In the genomic region with DNA sequence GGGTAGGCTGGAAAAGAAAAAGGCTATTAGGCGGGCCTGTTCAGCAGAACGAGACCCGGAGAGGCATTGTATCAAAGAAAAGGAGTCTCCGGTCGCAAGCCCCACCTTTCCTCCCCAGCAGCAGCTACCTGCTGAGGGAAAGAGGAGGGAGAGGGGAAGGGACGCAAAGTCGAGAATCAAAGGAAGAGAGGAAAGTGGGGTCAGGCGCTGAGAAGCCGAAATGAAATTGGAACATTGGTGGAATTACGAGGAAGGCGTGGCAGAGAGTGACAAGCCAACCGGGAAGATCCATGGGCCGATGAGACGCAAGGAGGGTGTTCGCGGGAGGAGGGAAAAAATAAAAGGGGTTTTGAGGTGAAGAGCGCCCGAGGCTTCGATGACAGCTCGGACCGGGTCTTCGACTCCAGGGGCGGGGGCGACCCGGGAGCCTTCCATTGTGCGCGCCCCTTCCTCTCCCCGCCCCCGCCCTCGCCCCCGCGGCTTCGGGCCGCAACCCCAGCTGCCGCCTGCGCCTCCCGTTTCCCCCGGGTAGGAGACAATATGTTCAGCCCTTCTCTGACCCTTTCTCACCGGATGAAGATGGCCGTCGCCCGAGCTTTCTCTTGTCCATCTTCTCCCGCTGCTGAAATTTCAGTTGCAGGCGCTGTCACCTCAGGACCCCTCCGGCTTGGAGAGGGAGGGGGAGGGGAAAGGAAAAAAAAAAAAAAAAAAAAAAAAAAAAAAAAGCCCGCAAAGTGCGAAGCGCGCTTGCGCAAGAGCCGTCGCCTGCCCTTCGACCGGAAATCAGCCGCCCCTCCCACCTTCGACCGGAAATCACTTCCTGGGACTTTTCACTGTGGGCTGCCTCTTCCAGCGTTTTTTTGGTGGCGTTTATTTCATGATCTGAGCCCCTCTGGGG, we compare ENCODE assay signal across 1 cellular context.
TF ChIP-seq lines count a peak whose summit lies in the region.

A gene with protein sequence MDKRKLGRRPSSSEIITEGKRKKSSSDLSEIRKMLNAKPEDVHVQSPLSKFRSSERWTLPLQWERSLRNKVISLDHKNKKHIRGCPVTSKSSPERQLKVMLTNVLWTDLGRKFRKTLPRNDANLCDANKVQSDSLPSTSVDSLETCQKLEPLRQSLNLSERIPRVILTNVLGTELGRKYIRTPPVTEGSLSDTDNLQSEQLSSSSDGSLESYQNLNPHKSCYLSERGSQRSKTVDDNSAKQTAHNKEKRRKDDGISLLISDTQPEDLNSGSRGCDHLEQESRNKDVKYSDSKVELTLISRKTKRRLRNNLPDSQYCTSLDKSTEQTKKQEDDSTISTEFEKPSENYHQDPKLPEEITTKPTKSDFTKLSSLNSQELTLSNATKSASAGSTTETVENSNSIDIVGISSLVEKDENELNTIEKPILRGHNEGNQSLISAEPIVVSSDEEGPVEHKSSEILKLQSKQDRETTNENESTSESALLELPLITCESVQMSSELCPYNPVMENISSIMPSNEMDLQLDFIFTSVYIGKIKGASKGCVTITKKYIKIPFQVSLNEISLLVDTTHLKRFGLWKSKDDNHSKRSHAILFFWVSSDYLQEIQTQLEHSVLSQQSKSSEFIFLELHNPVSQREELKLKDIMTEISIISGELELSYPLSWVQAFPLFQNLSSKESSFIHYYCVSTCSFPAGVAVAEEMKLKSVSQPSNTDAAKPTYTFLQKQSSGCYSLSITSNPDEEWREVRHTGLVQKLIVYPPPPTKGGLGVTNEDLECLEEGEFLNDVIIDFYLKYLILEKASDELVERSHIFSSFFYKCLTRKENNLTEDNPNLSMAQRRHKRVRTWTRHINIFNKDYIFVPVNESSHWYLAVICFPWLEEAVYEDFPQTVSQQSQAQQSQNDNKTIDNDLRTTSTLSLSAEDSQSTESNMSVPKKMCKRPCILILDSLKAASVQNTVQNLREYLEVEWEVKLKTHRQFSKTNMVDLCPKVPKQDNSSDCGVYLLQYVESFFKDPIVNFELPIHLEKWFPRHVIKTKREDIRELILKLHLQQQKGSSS (minus strand): TSS at position 692 of the 898 bp plus-strand sequence. CDS start 82 bp downstream, at position 610.

TF ChIP-seq in HepG2, 621 proteins besides CTCF, POLR2A, EP300 and RAD21 (continued from another document and continues in another):
- TF ChIP-seq ZNF646 (CRISPR knock-in tag; IDR thresholded peaks at IDR 0.05): no peak
- peak; percentile 49; the same call in 1 of the 3 replicates for TF ChIP-seq MXI1 (IDR thresholded peaks at IDR 0.05; ENCODE audit: borderline replicate concordance, low read depth, low read length)
- no peak for TF ChIP-seq ZXDC (CRISPR knock-in tag; IDR thresholded peaks at IDR 0.05)
- no peak for TF ChIP-seq SYNCRIP (IDR thresholded peaks at IDR 0.05; ENCODE audit: insufficient read depth, low read depth, low read length)
- TF ChIP-seq RFXANK (CRISPR knock-in tag; IDR thresholded peaks at IDR 0.05): no peak
- TF ChIP-seq, protein P1, sequence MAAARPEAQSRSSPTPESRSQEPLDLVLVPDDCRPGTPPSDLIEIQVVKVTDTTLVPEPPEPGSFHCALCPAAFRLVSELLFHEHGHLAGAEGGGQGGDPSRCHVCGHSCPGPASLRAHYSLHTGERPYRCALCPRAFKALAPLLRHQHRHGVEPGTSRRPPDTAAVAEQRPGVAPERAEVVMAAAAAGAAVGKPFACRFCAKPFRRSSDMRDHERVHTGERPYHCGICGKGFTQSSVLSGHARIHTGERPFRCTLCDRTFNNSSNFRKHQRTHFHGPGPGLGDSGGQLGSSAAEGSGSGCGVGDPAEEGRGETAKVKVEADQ (CRISPR knock-in tag; IDR thresholded peaks at IDR 0.05; ENCODE audit: borderline replicate concordance): no peak
- TF ChIP-seq ZFP82 (CRISPR knock-in tag; IDR thresholded peaks at IDR 0.05; ENCODE audit: borderline replicate concordance): no peak
- no peak for TF ChIP-seq ZNF18 (CRISPR knock-in tag; IDR thresholded peaks at IDR 0.05; ENCODE audit: insufficient replicate concordance)
- no peak for TF ChIP-seq HDAC6 (IDR thresholded peaks at IDR 0.05; ENCODE audit: low read depth, low read length)
- TF ChIP-seq SOX5 (CRISPR knock-in tag; IDR thresholded peaks at IDR 0.05; ENCODE audit: borderline replicate concordance): no peak
- TF ChIP-seq MTF2 (CRISPR knock-in tag; IDR thresholded peaks at IDR 0.05; ENCODE audit: borderline replicate concordance): peak; percentile 79; the same call in 1 of the 2 replicates
- no peak for TF ChIP-seq FOSL2 (CRISPR knock-in tag; IDR thresholded peaks at IDR 0.05)
- TF ChIP-seq ZNF567 (CRISPR knock-in tag; IDR thresholded peaks at IDR 0.05; ENCODE audit: borderline replicate concordance): no peak
- TF ChIP-seq E2F2 (CRISPR knock-in tag; IDR thresholded peaks at IDR 0.05; ENCODE audit: borderline replicate concordance): no peak
- TF ChIP-seq MLX (CRISPR knock-in tag; IDR thresholded peaks at IDR 0.05): no peak
- TF ChIP-seq ZMAT5 (CRISPR knock-in tag; IDR thresholded peaks at IDR 0.05; ENCODE audit: borderline replicate concordance, low read depth): no peak
- TF ChIP-seq ZNF256 (CRISPR knock-in tag; conservative IDR thresholded peaks at IDR 0.05): no peak
- no peak for TF ChIP-seq KDM1A (CRISPR knock-in tag; IDR thresholded peaks at IDR 0.05)
- no peak; the same call in 1 of the 2 replicates for TF ChIP-seq HCFC1 (IDR thresholded peaks at IDR 0.05; ENCODE audit: low read depth, low read length)
- TF ChIP-seq BHLHE40 (IDR thresholded peaks at IDR 0.05; ENCODE audit: low read length): no peak
- TF ChIP-seq ZNF564 (CRISPR knock-in tag; IDR thresholded peaks at IDR 0.05): no peak
- TF ChIP-seq HNRNPUL1 (IDR thresholded peaks at IDR 0.05; ENCODE audit: low read depth, low read length): no peak
- TF ChIP-seq BCL3 (CRISPR knock-in tag; IDR thresholded peaks at IDR 0.05): no peak
- 0 out of 2 replicates have a peak, but pooled peaks have one; percentile 34 for TF ChIP-seq KLF15 (CRISPR knock-in tag; IDR thresholded peaks at IDR 0.05; ENCODE audit: borderline replicate concordance)
- TF ChIP-seq HINFP (CRISPR knock-in tag; IDR thresholded peaks at IDR 0.05; ENCODE audit: low read depth): no peak
- TF ChIP-seq ELF4 (CRISPR knock-in tag; IDR thresholded peaks at IDR 0.05; ENCODE audit: borderline replicate concordance): no peak
- no peak for TF ChIP-seq ZNF264 (CRISPR knock-in tag; IDR thresholded peaks at IDR 0.05)
- no peak for TF ChIP-seq REL (CRISPR knock-in tag; conservative IDR thresholded peaks at IDR 0.05)
